7 cellular contexts compared by ENCODE assay signal in genomic region chr1:243421784-243422183, GRCh38.
DNase-seq lines count a peak whose midpoint lies in the region; ATAC-seq and TF ChIP-seq lines count a peak whose summit lies in the region.

No MANE protein-coding gene starts in this region.

- peaks cover 8% of the 10 kb centered on the region for H3K4me1 ChIP-seq in foreskin keratinocyte
- no peaks in the 10 kb centered on the region for H3K4me1 ChIP-seq in gastroesophageal sphincter

- H3K27ac ChIP-seq in foreskin keratinocyte (peak overlapping the region; percentile 22), skin epidermis (peak overlapping the region in 16 of 21 experiments; percentile 18 to 76 (median 58)), gastroesophageal sphincter (no peak overlapping the region)

- TF ChIP-seq POLR2A in gastroesophageal sphincter (IDR thresholded peaks at IDR 0.05), result no peak

- peaks cover 0 to 20% of the 10 kb centered on the region in 2 donors for H3K36me3 ChIP-seq in gastroesophageal sphincter

- H3K4me3 ChIP-seq in skin epidermis, result peak overlapping the region; percentile 2 to 34 (median 16)
- H3K4me3 ChIP-seq in gastroesophageal sphincter, result no peak overlapping the region

- 24 to 26% methylated on average over 5 of the region's 6 CpGs for WGBS in gastroesophageal sphincter (ENCODE audit: low coverage in 1 of 2), 2 donors

- H3K9me3 ChIP-seq in gastroesophageal sphincter, result no peaks in the 10 kb centered on the region

- TF ChIP-seq EP300 in gastroesophageal sphincter (IDR thresholded peaks at IDR 0.05), result no peak

- H3K27me3 ChIP-seq in foreskin keratinocyte (no peaks in the 10 kb centered on the region), gastroesophageal sphincter (no peaks in the 10 kb centered on the region)

- no peak for TF ChIP-seq CTCF in foreskin keratinocyte (conservative IDR thresholded peaks at IDR 0.05)
- no peak for TF ChIP-seq CTCF in gastroesophageal sphincter (IDR thresholded peaks at IDR 0.05)

- peak; percentile 66 for ATAC-seq in GM18520 (IDR thresholded peaks at IDR 0.05; ENCODE audit: unreplicated experiment)
- peak; percentile 81 for ATAC-seq in HG02943 (IDR thresholded peaks at IDR 0.05; ENCODE audit: low read depth, unreplicated experiment)
- peak; percentile 100 for ATAC-seq in foreskin keratinocyte
- no peak for ATAC-seq in gastroesophageal sphincter

- peak; percentile 58 for DNase-seq in NCI-H2227 treated with DMSO at 0.1 percent for 48 hours (lab: John Stamatoyannopoulos, UW)
- DNase-seq in activated CD8-positive, alpha-beta memory T cell treated with anti-CD3 and anti-CD28 coated beads, Interleukin-2, amount 50 U/mL, for 4 hours, result peak; percentile 32
- peak; percentile 64 to 77 for DNase-seq in foreskin keratinocyte

Comparison
In these comparisons a context has a peak if more than half of its experiments do, and no peak if none do; other contexts are left out.
1. H3K27ac ChIP-seq: peak in foreskin keratinocyte (single experiment) and skin epidermis (16 of 21); none in gastroesophageal sphincter (0 of 4).
2. H3K4me3 ChIP-seq: peak in skin epidermis (7 of 7); none in gastroesophageal sphincter (0 of 2).
3. Peak in every context shown above with its lines, with median percentiles within 50 percentile points of each other: DNase-seq.